9 cellular contexts compared by ENCODE assay signal in genomic region chr5:43231977-43232376, GRCh38. TPM values are rescaled to one million over a fixed set of nuclear protein-coding genes. Genes with fewer than 3 reads are reported as not detected.
DNase-seq lines count a peak whose midpoint lies in the region; ATAC-seq and TF ChIP-seq lines count a peak whose summit lies in the region.
"Had no signal": no experiment of that assay in that cellular context is flagged by ENCODE, and none has a peak within 500 bp of the region (broad histone marks: within the 10 kb centered on the region; RNA-seq: fewer than 3 reads in every experiment).

No MANE protein-coding gene starts in this region.

- H3K4me3 ChIP-seq in OCI-LY3 (ENCODE audit: low read length): no peak overlapping the region

- H3K4me2 ChIP-seq in OCI-LY3 (ENCODE audit: low read length): no peak overlapping the region

- H3K27me3 ChIP-seq in OCI-LY3 (ENCODE audit: low read depth, low read length): no peaks in the 10 kb centered on the region

- TF ChIP-seq CTCF in GM12873 (IDR thresholded peaks at IDR 0.05; ENCODE audit: insufficient read depth, low read depth, low read length, missing control alignments) (peak; percentile 20), OCI-LY3 (IDR thresholded peaks at IDR 0.05; ENCODE audit: low read depth, low read length) (peak; percentile 57), GM13976 (IDR thresholded peaks at IDR 0.05; ENCODE audit: borderline replicate concordance, control extremely low read depth, extremely low read depth, insufficient read depth, missing control alignments) (no peak)

- CTCF ChIA-PET in HEK293T (lab: Yijun Ruan, JAX): no interaction called here

- no peak for ATAC-seq in activated CD4-positive, CD25-positive, alpha-beta regulatory T cell treated with anti-CD3 and anti-CD28 coated beads, Interleukin-2, amount 50 U/mL, for 24 hours

- no peak overlapping the region for H2AFZ ChIP-seq in OCI-LY3 (ENCODE audit: low read depth, low read length)

- H3K4me1 ChIP-seq in OCI-LY3 (ENCODE audit: low read length): peaks cover 19% of the 10 kb centered on the region

- no peak overlapping the region for H3K27ac ChIP-seq in OCI-LY3 (ENCODE audit: low read length)

- no peak overlapping the region for H3K9ac ChIP-seq in OCI-LY3 (ENCODE audit: low read length)

- H4K20me1 ChIP-seq in OCI-LY3 (ENCODE audit: insufficient read depth, low read length): no peaks in the 10 kb centered on the region

- in situ Hi-C loops in Caki2 (cut with HindIII; ENCODE audit: low pct_unique_long_range_greater_than_20kb, low sequenced_read_pairs): loop anchor here (10.0 kb wide), 1 partner anchor 83 kb away; the partner anchor contains the start of gene HMGCS1
- in situ Hi-C loops in GM13976 (cut with MboI; ENCODE audit: low sequenced_read_pairs, unreplicated experiment): no loop called here

- H3K9me3 ChIP-seq in OCI-LY3 (ENCODE audit: insufficient read depth, low read length): no peaks in the 10 kb centered on the region

- no peaks in the 10 kb centered on the region for H3K36me3 ChIP-seq in OCI-LY3 (replicated peaks; ENCODE audit: low read depth, low read length)

- no peaks in the 10 kb centered on the region for H3K79me2 ChIP-seq in OCI-LY3 (ENCODE audit: low read length)

- POLR2A ChIA-PET in HEK293T (lab: Yijun Ruan, JAX): no interaction called here

- peak; percentile 30 for DNase-seq in Caki2 (ENCODE audit: low read depth)
- DNase-seq in iris pigment epithelial cell (ENCODE audit: low read depth): peak; percentile 5
- DNase-seq in iPS-NIHi11 (ENCODE audit: low spot score): no peak
- no peak for DNase-seq in GM13976 (ENCODE audit: low spot score)
- DNase-seq in HEK293T (ENCODE audit: extremely low spot score): no peak

TF ChIP-seq in HEK293T, 16 proteins besides CTCF, POLR2A, EP300 and RAD21:
- no peak for TF ChIP-seq CTBP1 (IDR thresholded peaks at IDR 0.05; ENCODE audit: borderline replicate concordance)
- TF ChIP-seq, protein P1, sequence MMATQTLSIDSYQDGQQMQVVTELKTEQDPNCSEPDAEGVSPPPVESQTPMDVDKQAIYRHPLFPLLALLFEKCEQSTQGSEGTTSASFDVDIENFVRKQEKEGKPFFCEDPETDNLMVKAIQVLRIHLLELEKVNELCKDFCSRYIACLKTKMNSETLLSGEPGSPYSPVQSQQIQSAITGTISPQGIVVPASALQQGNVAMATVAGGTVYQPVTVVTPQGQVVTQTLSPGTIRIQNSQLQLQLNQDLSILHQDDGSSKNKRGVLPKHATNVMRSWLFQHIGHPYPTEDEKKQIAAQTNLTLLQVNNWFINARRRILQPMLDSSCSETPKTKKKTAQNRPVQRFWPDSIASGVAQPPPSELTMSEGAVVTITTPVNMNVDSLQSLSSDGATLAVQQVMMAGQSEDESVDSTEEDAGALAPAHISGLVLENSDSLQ (IDR thresholded peaks at IDR 0.05): no peak
- no peak for TF ChIP-seq NFRKB (IDR thresholded peaks at IDR 0.05)
- no peak for TF ChIP-seq FOXK2 (IDR thresholded peaks at IDR 0.05)
- no peak for TF ChIP-seq SP1 (IDR thresholded peaks at IDR 0.05)
- no peak for TF ChIP-seq HDGF (IDR thresholded peaks at IDR 0.05; ENCODE audit: borderline replicate concordance)
- TF ChIP-seq BHLHE40 (IDR thresholded peaks at IDR 0.05; ENCODE audit: borderline replicate concordance): no peak
- TF ChIP-seq LEF1 (IDR thresholded peaks at IDR 0.05; ENCODE audit: borderline replicate concordance): no peak
- TF ChIP-seq FOXA1 (IDR thresholded peaks at IDR 0.05): no peak
- TF ChIP-seq TARDBP (IDR thresholded peaks at IDR 0.05): no peak
- TF ChIP-seq ARNT (IDR thresholded peaks at IDR 0.05): no peak
- TF ChIP-seq L3MBTL2 (conservative IDR thresholded peaks at IDR 0.05): no peak
- no peak for TF ChIP-seq FOXM1 (IDR thresholded peaks at IDR 0.05; ENCODE audit: borderline replicate concordance)
- TF ChIP-seq SUZ12 (IDR thresholded peaks at IDR 0.05): no peak
- TF ChIP-seq ELF4 (IDR thresholded peaks at IDR 0.05): no peak
- TF ChIP-seq ZNF384 (IDR thresholded peaks at IDR 0.05): no peak

RNA-seq across cellular contexts. Expression of gene NIM1K, which starts 40.0 kb away (rescaled TPM):
- 0.10 TPM in 1 of 2 replicates, not detected in the other for total RNA-seq in Caki2 (2014; rRNA removed; shearing (Covaris generic); ENCODE audit: low replicate concordance)
- total RNA-seq: glomerular endothelial cell had no signal

Comparison
In these comparisons a context has a peak if more than half of its experiments do, and no peak if none do; other contexts are left out.
1. DNase-seq: peak in Caki2 (single experiment) and iris pigment epithelial cell (single experiment); none in iPS-NIHi11 (single experiment), GM13976 (single experiment) and HEK293T (single experiment).